ENCODE assay signal across 9 cellular contexts in genomic region chr6:35107208-35107607, GRCh38. TPM values are rescaled to one million over a fixed set of nuclear protein-coding genes. Genes with fewer than 3 reads are reported as not detected.
"Had no signal": no experiment of that assay in that cellular context is flagged by ENCODE, and none has a peak within 500 bp of the region (broad histone marks: within the 10 kb centered on the region; RNA-seq: fewer than 3 reads in every experiment).

No MANE protein-coding gene starts in this region.

RNA-seq across cellular contexts. Expression of gene TCP11, which starts 33.9 kb away (rescaled TPM):
- total RNA-seq: activated naive CD4-positive, alpha-beta T cell treated with anti-CD3 and anti-CD28 coated beads, Interleukin-2, amount 50 U/mL, for 72 hours; heart right ventricle; kidney epithelial cell; left lobe of liver; natural killer cell treated with Interleukin-12 subunit alpha and Interleukin-12 subunit beta and Interleukin-15 and Interleukin-18, amount 100 ng/mL, for 72 hours; omental fat pad; right atrium auricular region; smooth muscle cell; T-helper 1 cell treated with Interleukin-12 subunit alpha and Interleukin-12 subunit beta and Interleukin-4 antibody, amounts not matched to agents 30 ng/mL and 1 ng/mL, for 36 hours had no signal
